In genomic region chr15:101105059-101105851, GRCh38 we compare ENCODE assay signal across 11 cellular contexts.
DNase-seq lines count a peak whose midpoint lies in the region; ATAC-seq, FAIRE-seq and TF ChIP-seq lines count a peak whose summit lies in the region.
"Had no signal": no experiment of that assay in that cellular context is flagged by ENCODE, and none has a peak within 500 bp of the region (broad histone marks: within the 10 kb centered on the region; RNA-seq: fewer than 3 reads in every experiment).

No MANE protein-coding gene starts in this region.

- intact Hi-C loops in Right ventricle myocardium inferior (cut with DNase I) (no loop called here), cardiac septum (cut with DNase I) (no loop called here), gastrocnemius medialis (cut with DNase I; ENCODE audit: low total_unique reads) (no loop called here)

- no peak overlapping the region for H3K4me3 ChIP-seq in adipocyte (ENCODE audit: low read length)
- no peak overlapping the region for H3K4me3 ChIP-seq in iPS-20b (ENCODE audit: low read length)
- H3K4me3 ChIP-seq in gastrocnemius medialis, result no peak overlapping the region
- H3K4me3 ChIP-seq: thyroid gland had no signal

- H3K9ac ChIP-seq in adipocyte (ENCODE audit: low read length) (no peak overlapping the region), iPS-20b (ENCODE audit: low read depth, low read length) (peak overlapping the region; percentile 8; the same call in 1 of the 2 replicates)

- no peak overlapping the region for H3K27ac ChIP-seq in iPS-20b (ENCODE audit: low read length)
- no peak overlapping the region for H3K27ac ChIP-seq in gastrocnemius medialis

- ATAC-seq in Right ventricle myocardium inferior (peak; percentile 71), GM21529 (IDR thresholded peaks at IDR 0.05; ENCODE audit: unreplicated experiment) (no peak), gastrocnemius medialis (no peak)
- ATAC-seq: activated naive CD8-positive, alpha-beta T cell treated with anti-CD3 and anti-CD28 coated beads, Interleukin-2, amount 50 U/mL, for 24 hours had no signal

- H3K36me3 ChIP-seq in adipocyte (ENCODE audit: control insufficient read depth, insufficient read depth, low read length, severe bottlenecking) (no peaks in the 10 kb centered on the region), iPS-20b (ENCODE audit: insufficient read depth, low read depth, low read length) (no peaks in the 10 kb centered on the region), gastrocnemius medialis (no peaks in the 10 kb centered on the region)
- H3K36me3 ChIP-seq: thyroid gland had no signal

- no peak for FAIRE-seq in urothelium cell line (lab: Jason Lieb, UNC)

- DNase-seq in Right ventricle myocardium inferior (ENCODE audit: missing footprints), result no peak
- DNase-seq in cardiac septum (ENCODE audit: low spot score), result no peak
- peak; percentile 22 for DNase-seq in adipocyte (ENCODE audit: low read depth)
- DNase-seq in urothelium cell line (ENCODE audit: low spot score), result peak; percentile 42
- DNase-seq in gastrocnemius medialis, result no peak
- no peak for DNase-seq in MV-4-11 (lab: John Stamatoyannopoulos, UW)
- DNase-seq: activated naive CD8-positive, alpha-beta T cell treated with anti-CD3 and anti-CD28 coated beads, Interleukin-2, amount 50 U/mL, for 24 hours; NCI-H1436 had no signal

- H3K9me3 ChIP-seq in adipocyte (ENCODE audit: control insufficient read depth, low read length) (no peaks in the 10 kb centered on the region), iPS-20b (ENCODE audit: insufficient read depth, low read depth, low read length) (no peaks in the 10 kb centered on the region), gastrocnemius medialis (no peaks in the 10 kb centered on the region)
- H3K9me3 ChIP-seq: thyroid gland had no signal

- in situ Hi-C loops in gastrocnemius medialis (cut with MboI; ENCODE audit: low sequenced_read_pairs in 4 of 4), result no loop called here

- TF ChIP-seq POLR2A in gastrocnemius medialis (IDR thresholded peaks at IDR 0.05), result no peak

- H3K4me1 ChIP-seq in adipocyte (ENCODE audit: control insufficient read depth, insufficient read depth, low read length) (peaks cover 7% of the 10 kb centered on the region), iPS-20b (ENCODE audit: insufficient read depth, low read length) (peaks cover 8% of the 10 kb centered on the region; the same call in 1 of the 2 replicates), gastrocnemius medialis (no peaks in the 10 kb centered on the region)
- H3K4me1 ChIP-seq: thyroid gland had no signal

- no peaks in the 10 kb centered on the region for H3K27me3 ChIP-seq in adipocyte (replicated peaks; ENCODE audit: control insufficient read depth, insufficient read depth, low read length)
- H3K27me3 ChIP-seq in iPS-20b (ENCODE audit: insufficient read depth, low read length), result no peaks in the 10 kb centered on the region
- no peaks in the 10 kb centered on the region for H3K27me3 ChIP-seq in gastrocnemius medialis
- H3K27me3 ChIP-seq: thyroid gland had no signal

- TF ChIP-seq CTCF in gastrocnemius medialis (IDR thresholded peaks at IDR 0.05 in 4 of 5, conservative IDR thresholded peaks at IDR 0.05 in 1 of 5), result no peak

Comparison
In these comparisons a context has a peak if more than half of its experiments do, and no peak if none do; other contexts are left out.
1. DNase-seq: peak in adipocyte (single experiment) and urothelium cell line (single experiment); none in Right ventricle myocardium inferior (single experiment), cardiac septum (single experiment), gastrocnemius medialis (0 of 2) and MV-4-11 (single experiment).